Comparison of ENCODE assay signal across 12 cellular contexts in the genomic region with DNA sequence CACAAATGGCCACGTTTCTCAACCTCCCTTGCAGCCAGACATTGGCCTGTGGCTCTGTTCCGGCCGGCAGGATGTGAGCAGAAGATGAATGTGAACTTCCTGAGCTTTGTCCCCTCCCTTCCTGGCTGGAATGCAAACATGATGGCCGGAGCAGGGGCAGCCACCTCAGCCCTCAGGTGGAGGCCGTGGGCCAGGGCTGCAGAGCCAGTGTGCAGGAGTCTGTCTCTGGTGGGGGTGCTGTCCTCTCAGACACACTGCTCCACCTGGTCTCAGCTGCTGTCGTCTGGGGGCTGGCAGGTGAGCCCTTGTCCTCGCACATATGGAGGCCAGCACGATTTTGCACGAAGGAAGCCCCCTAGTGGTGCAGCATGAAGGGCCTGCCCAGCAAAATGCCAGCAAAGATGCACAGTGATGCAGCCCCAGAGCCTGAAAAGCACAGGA. TPM values are rescaled to one million over a fixed set of nuclear protein-coding genes. Genes with fewer than 3 reads are reported as not detected.
DNase-seq lines count a peak whose midpoint lies in the region; ATAC-seq and TF ChIP-seq lines count a peak whose summit lies in the region.
"Had no signal": no experiment of that assay in that cellular context is flagged by ENCODE, and none has a peak within 500 bp of the region (broad histone marks: within the 10 kb centered on the region; RNA-seq: fewer than 3 reads in every experiment).

No MANE protein-coding gene starts in this region.

- no peaks in the 10 kb centered on the region for H4K20me1 ChIP-seq in KMS-11 (ENCODE audit: insufficient read depth)
- no peaks in the 10 kb centered on the region for H4K20me1 ChIP-seq in mammary epithelial cell (ENCODE audit: insufficient read depth, low read length)

- no peaks in the 10 kb centered on the region for H3K36me3 Mint-ChIP-seq in activated CD8-positive, alpha-beta memory T cell treated with anti-CD3 and anti-CD28 coated beads, Interleukin-2, amount 10 ng/mL, durations not matched to agents 7 days and 5 days

- H3K27me3 ChIP-seq in KMS-11 (ENCODE audit: insufficient read depth, low read depth) (peaks cover 81% of the 10 kb centered on the region), mammary epithelial cell (ENCODE audit: insufficient read depth, low read length) (no peaks in the 10 kb centered on the region)
- H3K27me3 ChIP-seq: right lobe of liver had no signal

- no peak for DNase-seq in activated CD8-positive, alpha-beta memory T cell treated with anti-CD3 and anti-CD28 coated beads, Interleukin-2, amount 10 ng/mL, durations not matched to agents 7 days and 5 days
- no peak for DNase-seq in activated CD8-positive, alpha-beta memory T cell treated with anti-CD3 and anti-CD28 coated beads for 24 hours
- DNase-seq in mammary epithelial cell (no peak), sciatic nerve (ENCODE audit: low spot score) (peak; percentile 54), NCI-H128 (lab: John Stamatoyannopoulos, UW; ENCODE audit: unreplicated experiment) (no peak), GF-D8 (lab: John Stamatoyannopoulos, UW) (no peak)
- DNase-seq: activated CD4-positive, CD25-positive, alpha-beta regulatory T cell; C1 segment of cervical spinal cord; NCI-H526 had no signal

- no peaks in the 10 kb centered on the region for H3K27me3 Mint-ChIP-seq in activated CD8-positive, alpha-beta memory T cell treated with anti-CD3 and anti-CD28 coated beads, Interleukin-2, amount 10 ng/mL, durations not matched to agents 7 days and 5 days

- H3K36me3 ChIP-seq in KMS-11 (ENCODE audit: insufficient read depth), result no peaks in the 10 kb centered on the region
- no peaks in the 10 kb centered on the region for H3K36me3 ChIP-seq in mammary epithelial cell (ENCODE audit: insufficient read depth, low read length)

- no peaks in the 10 kb centered on the region for H3K4me1 ChIP-seq in KMS-11 (ENCODE audit: low read depth, poor library complexity, severe bottlenecking)
- H3K4me1 ChIP-seq in mammary epithelial cell (ENCODE audit: insufficient read depth, low read length), result no peaks in the 10 kb centered on the region
- H3K4me1 ChIP-seq: right lobe of liver had no signal

- H3K9me3 ChIP-seq in mammary epithelial cell (replicated peaks; ENCODE audit: insufficient read depth, low read length), result no peaks in the 10 kb centered on the region
- H3K9me3 ChIP-seq: right lobe of liver had no signal

- in situ Hi-C loops in mammary epithelial cell (cut with MboI; ENCODE audit: low sequenced_read_pairs in 2 of 2), result no loop called here

- ATAC-seq in activated CD8-positive, alpha-beta memory T cell treated with anti-CD3 and anti-CD28 coated beads, Interleukin-2, amount 10 ng/mL, durations not matched to agents 7 days and 5 days, result peak; percentile 30
- ATAC-seq in sciatic nerve (no peak), HG02981 (IDR thresholded peaks at IDR 0.05; ENCODE audit: unreplicated experiment) (no peak)

- no TSS peak for BruUV-seq in mammary epithelial cell (replicated peaks; lab: Mats Ljungman, UMichigan)

- CTCF ChIA-PET in activated CD8-positive, alpha-beta memory T cell treated with anti-CD3 and anti-CD28 coated beads, Interleukin-2, amount 10 ng/mL, durations not matched to agents 7 days and 5 days (lab: Charles Lee), result interaction anchor here (1.4 kb wide), 1 partner anchor 9 kb away, joined by 7 read pairs; no protein-coding TSS in a partner anchor
- CTCF ChIA-PET in mammary epithelial cell (lab: Charles Lee; ENCODE audit: low non-redundant PET), result no interaction called here

- peaks cover 3% of the 10 kb centered on the region for H3K4me1 Mint-ChIP-seq in activated CD8-positive, alpha-beta memory T cell treated with anti-CD3 and anti-CD28 coated beads, Interleukin-2, amount 10 ng/mL, durations not matched to agents 7 days and 5 days

- H3K4me3 ChIP-seq in KMS-11 (IDR thresholded peaks at IDR 0.05; ENCODE audit: insufficient read depth, low read depth, low read length) (no peak overlapping the region), mammary epithelial cell (replicated peaks in 1 of 3; ENCODE audit: insufficient read depth in 1 of 3, low read depth in 2 of 3, low read length in 3 of 3) (no peak overlapping the region)
- H3K4me3 ChIP-seq: right lobe of liver had no signal

- intact Hi-C loops in mammary epithelial cell (cut with micrococcal nuclease) (loop anchor here (5.0 kb wide), 1 partner anchor 149 kb away; no protein-coding TSS in a partner anchor), sciatic nerve (cut with DNase I) (no loop called here)

- no peaks in the 10 kb centered on the region for H3K79me2 ChIP-seq in KMS-11 (ENCODE audit: insufficient read depth, low read depth)
- no peaks in the 10 kb centered on the region for H3K79me2 ChIP-seq in mammary epithelial cell (ENCODE audit: insufficient read depth, low read length)

- TF ChIP-seq CTCF in KMS-11 (conservative IDR thresholded peaks at IDR 0.05; ENCODE audit: low read depth, low read length), result peak; percentile 46
- peak; percentile 13 to 34 for TF ChIP-seq CTCF in mammary epithelial cell (conservative IDR thresholded peaks at IDR 0.05 in 1 of 2, IDR thresholded peaks at IDR 0.05 in 1 of 2; ENCODE audit: extremely low read depth in 1 of 2, insufficient read depth in 1 of 2, low read depth in 1 of 2, low read length in 2 of 2)

- no peak overlapping the region for H2AFZ ChIP-seq in KMS-11 (ENCODE audit: low read depth)
- no peak overlapping the region for H2AFZ ChIP-seq in mammary epithelial cell (ENCODE audit: low read depth, low read length)

- no peak overlapping the region for H3K9ac ChIP-seq in KMS-11
- H3K9ac ChIP-seq in mammary epithelial cell (ENCODE audit: insufficient read depth, low read length), result no peak overlapping the region

- H3K4me2 ChIP-seq in KMS-11 (no peak overlapping the region), mammary epithelial cell (ENCODE audit: insufficient read depth, low read depth, low read length) (no peak overlapping the region)

- H3K9me3 Mint-ChIP-seq in activated CD8-positive, alpha-beta memory T cell treated with anti-CD3 and anti-CD28 coated beads, Interleukin-2, amount 10 ng/mL, durations not matched to agents 7 days and 5 days (ENCODE audit: low read depth), result no peaks in the 10 kb centered on the region

- no peak overlapping the region for H3K4me3 Mint-ChIP-seq in activated CD8-positive, alpha-beta memory T cell treated with anti-CD3 and anti-CD28 coated beads, Interleukin-2, amount 10 ng/mL, durations not matched to agents 7 days and 5 days

- dilution Hi-C loops in mammary epithelial cell (cut with HindIII; ENCODE audit: low sequenced_read_pairs), result no loop called here

- no peak overlapping the region for H3K27ac ChIP-seq in KMS-11
- H3K27ac ChIP-seq in mammary epithelial cell (ENCODE audit: insufficient read depth, low read depth, low read length), result no peak overlapping the region
- H3K27ac ChIP-seq: right lobe of liver had no signal

- no peak overlapping the region for H3K27ac Mint-ChIP-seq in activated CD8-positive, alpha-beta memory T cell treated with anti-CD3 and anti-CD28 coated beads, Interleukin-2, amount 10 ng/mL, durations not matched to agents 7 days and 5 days

- 100% methylated on average over 6 of the region's 9 CpGs for WGBS in mammary epithelial cell (ENCODE audit: low coverage, missing lambda C conversion rate)

RNA-seq across cellular contexts. Expression of gene PWWP2B, which starts 25.3 kb away (rescaled TPM):
- total RNA-seq in activated CD8-positive, alpha-beta memory T cell treated with anti-CD3 and anti-CD28 coated beads, Interleukin-2, amount 10 ng/mL, durations not matched to agents 7 days and 5 days, result 10 to 100 TPM in 1 of 2 experiments, 1 to 10 TPM in 1; 6.9 to 12.8 TPM
- total RNA-seq in mammary epithelial cell, result 10 to 100 TPM; 10.7 to 12.3 TPM
- polyA plus RNA-seq in mammary epithelial cell, result 4.3 TPM
- polyA minus RNA-seq in mammary epithelial cell, result 2.8 TPM
- 13.3 TPM for total RNA-seq in sciatic nerve

RNA-seq across cellular contexts. Expression of gene LRRC27, which starts 39.7 kb away (rescaled TPM):
- total RNA-seq in activated CD8-positive, alpha-beta memory T cell treated with anti-CD3 and anti-CD28 coated beads, Interleukin-2, amount 10 ng/mL, durations not matched to agents 7 days and 5 days, result 1 to 10 TPM; 5.4 to 5.8 TPM
- 1 to 10 TPM; 6.1 to 6.8 TPM for total RNA-seq in mammary epithelial cell
- polyA plus RNA-seq in mammary epithelial cell, result 2.0 TPM
- polyA minus RNA-seq in mammary epithelial cell, result 1.3 TPM
- total RNA-seq in sciatic nerve, result 12.4 TPM
